18 cellular contexts compared by ENCODE assay signal in genomic region chr5:73908846-73909245, GRCh38.
"Had no signal": no experiment of that assay in that cellular context is flagged by ENCODE, and none has a peak within 500 bp of the region (broad histone marks: within the 10 kb centered on the region; RNA-seq: fewer than 3 reads in every experiment).

No MANE protein-coding gene starts in this region.

- ATAC-seq: activated CD8-positive, alpha-beta T cell treated with anti-CD3 and anti-CD28 coated beads, Interleukin-2, amount 10 ng/mL, durations not matched to agents 7 days and 5 days; PC-3; WTC11 had no signal

- H3K4me3 ChIP-seq: breast epithelium had no signal

- H3K36me3 ChIP-seq: breast epithelium had no signal

- H3K9me3 Mint-ChIP-seq: activated naive CD4-positive, alpha-beta T cell treated with anti-CD3 and anti-CD28 coated beads, Interleukin-2, amount 50 U/mL, for 24 hours; T-helper 1 cell treated with Interleukin-12 subunit alpha and Interleukin-12 subunit beta and Interleukin-4 antibody, amounts not matched to agents 30 μg/mL and 1 μg/mL, for 36 hours had no signal

- H3K4me1 Mint-ChIP-seq: activated naive CD4-positive, alpha-beta T cell treated with anti-CD3 and anti-CD28 coated beads, Interleukin-2, amount 50 U/mL, for 24 hours; WTC11 had no signal

- H3K27me3 ChIP-seq: breast epithelium had no signal

- H3K9me3 ChIP-seq: breast epithelium had no signal

- H3K27ac Mint-ChIP-seq: activated CD8-positive, alpha-beta T cell treated with anti-CD3 and anti-CD28 coated beads, Interleukin-2, amount 10 ng/mL, durations not matched to agents 7 days and 5 days; activated naive CD4-positive, alpha-beta T cell treated with anti-CD3 and anti-CD28 coated beads, Interleukin-2, amount 50 U/mL, for 24 hours; T-helper 1 cell treated with Interleukin-12 subunit alpha and Interleukin-12 subunit beta and Interleukin-4 antibody, amounts not matched to agents 30 μg/mL and 1 μg/mL, for 36 hours; WTC11 had no signal

- H3K27ac ChIP-seq: breast epithelium had no signal

- DNase-seq: activated CD4-positive, alpha-beta T cell treated with anti-CD3 and anti-CD28 coated beads for 48 hours; activated CD4-positive, alpha-beta T cell treated with anti-CD3 and anti-CD28 coated beads, Interleukin-2, amount 50 U/mL, for 4 hours; activated CD4-positive, CD25-positive, alpha-beta regulatory T cell treated with anti-CD3 and anti-CD28 coated beads, Interleukin-2, amount 50 U/mL, for 72 hours; activated CD8-positive, alpha-beta memory T cell treated with anti-CD3 and anti-CD28 coated beads, Interleukin-2, amount 50 U/mL, for 48 hours; activated CD8-positive, alpha-beta T cell treated with anti-CD3 and anti-CD28 coated beads, Interleukin-2, amount 10 ng/mL, durations not matched to agents 7 days and 5 days; activated T-cell treated with anti-CD3 and anti-CD28 coated beads, Interleukin-2, amount 50 U/mL, for 1 hour; aorta; caudate nucleus; Kasumi-1; NCI-H1436 treated with DMSO at 0.1 percent for 48 hours; NCI-H187 treated with DMSO at 0.1 percent for 48 hours; NCI-H2081 treated with DMSO at 0.1 percent for 48 hours; PC-3; SHP77 treated with DMSO at 0.1 percent for 48 hours had no signal

- H3K4me3 Mint-ChIP-seq: activated CD8-positive, alpha-beta T cell treated with anti-CD3 and anti-CD28 coated beads, Interleukin-2, amount 10 ng/mL, durations not matched to agents 7 days and 5 days; activated naive CD4-positive, alpha-beta T cell treated with anti-CD3 and anti-CD28 coated beads, Interleukin-2, amount 50 U/mL, for 24 hours; T-helper 1 cell treated with Interleukin-12 subunit alpha and Interleukin-12 subunit beta and Interleukin-4 antibody, amounts not matched to agents 30 μg/mL and 1 μg/mL, for 36 hours; WTC11 had no signal

- H3K36me3 Mint-ChIP-seq: activated naive CD4-positive, alpha-beta T cell treated with anti-CD3 and anti-CD28 coated beads, Interleukin-2, amount 50 U/mL, for 24 hours; WTC11 had no signal
